In genomic region chr4:8198906-8199593, GRCh38 we compare ENCODE assay signal across 8 cellular contexts. TPM values are rescaled to one million over a fixed set of nuclear protein-coding genes. Genes with fewer than 3 reads are reported as not detected.
A peak's percentile ranks its signal among the peaks of the same experiment; 100 is the strongest.
DNase-seq lines count a peak whose midpoint lies in the region; ATAC-seq and TF ChIP-seq lines count a peak whose summit lies in the region.

Gene SH3TC1, plus strand, starts transcription at chr4:8199290. Its CDS starts 5,905 bp downstream, at chr4:8205195.

- DNase-seq in CD4-positive, alpha-beta T cell = peak; percentile 34 to 66 (median 46)
- DNase-seq in SJSA1 (ENCODE audit: low read depth in 1 of 2, low spot score in 2 of 2) (peak; percentile 67 to 83), head of caudate nucleus (peak; percentile 39 to 86 (median 68)), posterior cingulate gyrus (peak; percentile 31 to 93 (median 58)), ureter (ENCODE audit: low spot score) (peak; percentile 91)

- no peak for TF ChIP-seq CTCF in CD4-positive, alpha-beta T cell (IDR thresholded peaks at IDR 0.05)

- POLR2A ChIA-PET in CD4-positive, alpha-beta T cell (lab: Charles Lee) = interaction anchor here (0.6 to 2.6 kb wide), 11 partner anchors 18 to 1559 kb away, joined by 3 to 20 read pairs (median 4); partner anchors contain the start of genes ABLIM2 and MRFAP1

- peak within 1 kb of the TSS; percentile 79 for H3K27ac ChIP-seq in CD4-positive, alpha-beta T cell (ENCODE audit: low read depth, low read length)
- no peak within 1 kb of the TSS for H3K27ac ChIP-seq in SJSA1

- no peaks in the 10 kb centered on the region for H3K36me3 ChIP-seq in SJSA1

- H3K27me3 ChIP-seq in CD4-positive, alpha-beta T cell (ENCODE audit: control insufficient read depth, insufficient read depth, low read length) = no peaks in the 10 kb centered on the region
- no peaks in the 10 kb centered on the region for H3K27me3 ChIP-seq in SJSA1 (replicated peaks)

- peak; percentile 55 for ATAC-seq in CD4-positive, alpha-beta T cell (ENCODE audit: poor library complexity)
- ATAC-seq in GM19372 (IDR thresholded peaks at IDR 0.05; ENCODE audit: low read depth, unreplicated experiment) (peak; percentile 80), HG03469 (IDR thresholded peaks at IDR 0.05; ENCODE audit: unreplicated experiment) (peak; percentile 74)

- no peaks in the 10 kb centered on the region for H3K9me3 Mint-ChIP-seq in CD4-positive, alpha-beta T cell
- no peaks in the 10 kb centered on the region for H3K9me3 Mint-ChIP-seq in activated naive CD8-positive, alpha-beta T cell (ENCODE audit: low read depth)

- H3K27me3 Mint-ChIP-seq in CD4-positive, alpha-beta T cell = no peaks in the 10 kb centered on the region
- no peaks in the 10 kb centered on the region for H3K27me3 Mint-ChIP-seq in activated naive CD8-positive, alpha-beta T cell

- no peaks in the 10 kb centered on the region for H3K9me3 ChIP-seq in CD4-positive, alpha-beta T cell (ENCODE audit: control insufficient read depth, low read length)
- no peaks in the 10 kb centered on the region for H3K9me3 ChIP-seq in SJSA1 (replicated peaks)

- intact Hi-C loops in CD4-positive, alpha-beta T cell (cut with DNase I, micrococcal nuclease) = no loop called here
- intact Hi-C loops in head of caudate nucleus (cut with DNase I) = no loop called here
- intact Hi-C loops in posterior cingulate gyrus (cut with DNase I) = no loop called here

- H3K36me3 Mint-ChIP-seq in CD4-positive, alpha-beta T cell (ENCODE audit: low read depth) = peaks cover 17% of the 10 kb centered on the region
- H3K36me3 Mint-ChIP-seq in activated naive CD8-positive, alpha-beta T cell = no peaks in the 10 kb centered on the region

- peak within 1 kb of the TSS; percentile 31 for H3K4me3 ChIP-seq in SJSA1

- CTCF ChIA-PET in CD4-positive, alpha-beta T cell (lab: Charles Lee) = interaction anchor here (1.4 to 1.8 kb wide), 2 partner anchors 22 to 43 kb away, joined by 6 to 10 read pairs; no protein-coding TSS in a partner anchor

- peaks cover 18% of the 10 kb centered on the region for H3K4me1 ChIP-seq in SJSA1 (replicated peaks)

- peak within 1 kb of the TSS; percentile 99 for H3K27ac Mint-ChIP-seq in CD4-positive, alpha-beta T cell
- H3K27ac Mint-ChIP-seq in activated naive CD8-positive, alpha-beta T cell = peak within 1 kb of the TSS; percentile 61

- H3K4me1 Mint-ChIP-seq in CD4-positive, alpha-beta T cell (ENCODE audit: low read depth) = peaks cover 37% of the 10 kb centered on the region
- H3K4me1 Mint-ChIP-seq in activated naive CD8-positive, alpha-beta T cell (ENCODE audit: low read depth) = peaks cover 36% of the 10 kb centered on the region

- peak within 1 kb of the TSS; percentile 99 for H3K4me3 Mint-ChIP-seq in CD4-positive, alpha-beta T cell
- peak within 1 kb of the TSS; percentile 90 for H3K4me3 Mint-ChIP-seq in activated naive CD8-positive, alpha-beta T cell

RNA-seq across cellular contexts. Expression of gene SH3TC1, which starts in this region (rescaled TPM):
- total RNA-seq in CD4-positive, alpha-beta T cell = 100 to 1,000 TPM; 119 to 127 TPM
- total RNA-seq in SJSA1 (2014; rRNA removed; shearing (Covaris generic)) = 1.4 and 4.3 TPM in 2 replicates
- total RNA-seq in ureter = 87.0 TPM

Comparison
In these comparisons a context has a peak if more than half of its experiments do, and no peak if none do; other contexts are left out.
1. RNA of gene SH3TC1 (total RNA-seq): 119 to 127 TPM in CD4-positive, alpha-beta T cell and 87.0 TPM in ureter (single experiment); 1.4 to 4.3 TPM in SJSA1; every median in the first group is over 10 times any median in the second.
2. Peak in every context shown above with its lines, with median percentiles within 50 percentile points of each other: ATAC-seq and DNase-seq.